Comparison of ENCODE assay signal across 21 cellular contexts in the genomic region with DNA sequence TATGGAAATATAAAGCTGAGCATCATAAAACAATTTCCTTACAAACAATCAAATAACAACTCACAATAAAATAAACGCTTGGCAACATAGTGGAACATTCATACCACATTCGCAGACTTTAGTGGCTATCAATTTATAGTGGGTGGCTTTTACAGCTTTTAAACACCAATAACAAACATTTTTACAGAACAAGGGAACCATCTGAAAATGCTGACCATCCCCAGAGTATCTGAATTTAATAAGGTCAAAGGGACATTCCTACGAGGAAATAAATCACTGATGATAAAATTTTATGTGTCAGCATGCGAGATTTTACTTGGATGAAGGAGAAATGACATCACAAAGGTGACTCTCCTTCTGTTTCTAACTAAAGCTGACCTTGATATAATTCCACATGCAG.
"Had no signal": no experiment of that assay in that cellular context is flagged by ENCODE, and none has a peak within 500 bp of the region (broad histone marks: within the 10 kb centered on the region; RNA-seq: fewer than 3 reads in every experiment).

No MANE protein-coding gene starts in this region.

- H3K9me3 ChIP-seq: heart right ventricle, left ventricle myocardium inferior, lower lobe of right lung, pancreas, testis, tibial nerve had no signal

- H3K4me3 Mint-ChIP-seq: dendritic cell treated with granulocyte-macrophage colony-stimulating factor and Interleukin-4, amounts not matched to agents 40 ng/mL and 50 ng/mL, for 4 days; endodermal cell; memory B cell; mesothelial cell of epicardium; natural killer cell treated with Interleukin-12 subunit alpha and Interleukin-12 subunit beta and Interleukin-15 and Interleukin-18, amount 100 ng/mL, for 72 hours; stimulated activated effector memory CD8-positive, alpha-beta T cell treated with anti-CD3 and anti-CD28 coated beads, Interleukin-12 subunit alpha, Interleukin-12 subunit beta, amount 100 ng/mL, for 72 hours had no signal

- H3K36me3 ChIP-seq: pancreas had no signal

- DNase-seq: endodermal cell; heart right ventricle; hypothalamus; kidney glomerular epithelial cell; left ventricle myocardium inferior; lower lobe of right lung; occipital lobe; pancreas; right cardiac atrium; stimulated activated CD4-positive, alpha-beta T cell treated with anti-CD3 and anti-CD28 coated beads, Interleukin-2, amount 100 ng/mL, for 48 hours; stimulated activated CD8-positive, alpha-beta memory T cell treated with anti-CD3 and anti-CD28 coated beads, Interleukin-4, amount 100 ng/mL, for 48 hours; stimulated activated naive CD8-positive, alpha-beta T cell treated with anti-CD3 and anti-CD28 coated beads, Interleukin-15, Interleukin-2, amounts not matched to agents 100 U/mL and 50 U/mL, for 24 hours; testis had no signal

- ATAC-seq: heart right ventricle; lower lobe of right lung; natural killer cell treated with Interleukin-12 subunit alpha and Interleukin-12 subunit beta and Interleukin-15 and Interleukin-18, amount 100 ng/mL, for 72 hours; pancreas; right cardiac atrium; stimulated activated effector memory CD8-positive, alpha-beta T cell treated with anti-CD3 and anti-CD28 coated beads, Interleukin-12 subunit alpha, Interleukin-12 subunit beta, amount 100 ng/mL, for 72 hours; stimulated activated naive CD8-positive, alpha-beta T cell treated with anti-CD3 and anti-CD28 coated beads, Interleukin-15, Interleukin-2, amounts not matched to agents 100 U/mL and 50 U/mL, for 24 hours had no signal

- H3K4me1 ChIP-seq: lower lobe of right lung, testis had no signal

- H3K36me3 Mint-ChIP-seq: natural killer cell treated with Interleukin-12 subunit alpha and Interleukin-12 subunit beta and Interleukin-15 and Interleukin-18, amount 100 ng/mL, for 72 hours had no signal

- H3K4me1 Mint-ChIP-seq: stimulated activated effector memory CD8-positive, alpha-beta T cell treated with anti-CD3 and anti-CD28 coated beads, Interleukin-12 subunit alpha, Interleukin-12 subunit beta, amount 100 ng/mL, for 72 hours had no signal

- H3K4me3 ChIP-seq: heart right ventricle, left ventricle myocardium inferior, lower lobe of right lung, pancreas, smooth muscle cell, testis, tibial nerve had no signal

- H3K27ac Mint-ChIP-seq: dendritic cell treated with granulocyte-macrophage colony-stimulating factor and Interleukin-4, amounts not matched to agents 40 ng/mL and 50 ng/mL, for 4 days; memory B cell; mesothelial cell of epicardium; natural killer cell treated with Interleukin-12 subunit alpha and Interleukin-12 subunit beta and Interleukin-15 and Interleukin-18, amount 100 ng/mL, for 72 hours; stimulated activated effector memory CD8-positive, alpha-beta T cell treated with anti-CD3 and anti-CD28 coated beads, Interleukin-12 subunit alpha, Interleukin-12 subunit beta, amount 100 ng/mL, for 72 hours had no signal

- H3K27me3 Mint-ChIP-seq: dendritic cell treated with granulocyte-macrophage colony-stimulating factor and Interleukin-4, amounts not matched to agents 40 ng/mL and 50 ng/mL, for 4 days; memory B cell; natural killer cell treated with Interleukin-12 subunit alpha and Interleukin-12 subunit beta and Interleukin-15 and Interleukin-18, amount 100 ng/mL, for 72 hours; progenitor cell of endocrine pancreas had no signal

- H3K27ac ChIP-seq: heart right ventricle, lower lobe of right lung, pancreas, testis had no signal

- H3K9me3 Mint-ChIP-seq: endodermal cell; memory B cell; mesothelial cell of epicardium; natural killer cell treated with Interleukin-12 subunit alpha and Interleukin-12 subunit beta and Interleukin-15 and Interleukin-18, amount 100 ng/mL, for 72 hours; stimulated activated effector memory CD8-positive, alpha-beta T cell treated with anti-CD3 and anti-CD28 coated beads, Interleukin-12 subunit alpha, Interleukin-12 subunit beta, amount 100 ng/mL, for 72 hours had no signal
